9 cellular contexts compared by ENCODE assay signal in genomic region chrX:20116087-20116574, GRCh38. TPM values are rescaled to one million over a fixed set of nuclear protein-coding genes. Genes with fewer than 3 reads are reported as not detected.
A peak's percentile ranks its signal among the peaks of the same experiment; 100 is the strongest.
DNase-seq lines count a peak whose midpoint lies in the region; ATAC-seq and TF ChIP-seq lines count a peak whose summit lies in the region.
"Had no signal": no experiment of that assay in that cellular context is flagged by ENCODE, and none has a peak within 500 bp of the region (broad histone marks: within the 10 kb centered on the region; RNA-seq: fewer than 3 reads in every experiment).

No MANE protein-coding gene starts in this region.

- intact Hi-C loops in activated B cell treated with CpG ODN at 0.5 μM for 24 hours (cut with micrococcal nuclease) = no loop called here

- H3K36me3 Mint-ChIP-seq in activated B cell treated with CpG ODN at 0.5 μM for 24 hours (ENCODE audit: low read depth) = no peaks in the 10 kb centered on the region
- H3K36me3 Mint-ChIP-seq in stimulated activated naive B cell treated with anti-CD40 and anti-IgM and Interleukin-4, amounts not matched to agents 10 μg/mL and 1 μg/mL and 100 μg/mL, for 72 hours = no peaks in the 10 kb centered on the region
- no peaks in the 10 kb centered on the region for H3K36me3 Mint-ChIP-seq in activated T-helper 17 cell treated with anti-CD3 and anti-CD28 coated beads, Interleukin-2, amount 50 U/mL, for 72 hours (ENCODE audit: low read depth)

- no peaks in the 10 kb centered on the region for H3K36me3 ChIP-seq in iPS-20b (ENCODE audit: insufficient read depth, low read depth, low read length)
- H3K36me3 ChIP-seq: BLaER1 had no signal

- no peak for TF ChIP-seq CTCF in activated B cell treated with CpG ODN at 0.5 μM for 24 hours (IDR thresholded peaks at IDR 0.05)

- CTCF ChIA-PET in activated B cell treated with CpG ODN at 0.5 μM for 24 hours (lab: Charles Lee) = no interaction called here

- H3K27me3 ChIP-seq in iPS-20b (ENCODE audit: insufficient read depth, low read length) = peaks cover 34% of the 10 kb centered on the region
- H3K27me3 ChIP-seq: BLaER1 had no signal

- H3K27ac ChIP-seq in iPS-20b (ENCODE audit: low read length) = no peak overlapping the region
- H3K27ac ChIP-seq: BLaER1 had no signal

- peaks cover 4% of the 10 kb centered on the region for H3K4me1 Mint-ChIP-seq in activated B cell treated with CpG ODN at 0.5 μM for 24 hours
- peaks cover 2 to 6% of the 10 kb centered on the region in 2 donors for H3K4me1 Mint-ChIP-seq in stimulated activated naive B cell treated with anti-CD40 and anti-IgM and Interleukin-4, amounts not matched to agents 10 μg/mL and 1 μg/mL and 100 μg/mL, for 72 hours
- no peaks in the 10 kb centered on the region for H3K4me1 Mint-ChIP-seq in activated T-helper 17 cell treated with anti-CD3 and anti-CD28 coated beads, Interleukin-2, amount 50 U/mL, for 72 hours

- H3K9me3 Mint-ChIP-seq in activated B cell treated with CpG ODN at 0.5 μM for 24 hours = no peaks in the 10 kb centered on the region
- H3K9me3 Mint-ChIP-seq in stimulated activated naive B cell treated with anti-CD40 and anti-IgM and Interleukin-4, amounts not matched to agents 10 μg/mL and 1 μg/mL and 100 μg/mL, for 72 hours = no peaks in the 10 kb centered on the region
- H3K9me3 Mint-ChIP-seq in activated T-helper 17 cell treated with anti-CD3 and anti-CD28 coated beads, Interleukin-2, amount 50 U/mL, for 72 hours = no peaks in the 10 kb centered on the region

- H3K27me3 Mint-ChIP-seq in activated B cell treated with CpG ODN at 0.5 μM for 24 hours = peaks cover 8% of the 10 kb centered on the region
- H3K27me3 Mint-ChIP-seq in stimulated activated naive B cell treated with anti-CD40 and anti-IgM and Interleukin-4, amounts not matched to agents 10 μg/mL and 1 μg/mL and 100 μg/mL, for 72 hours = peaks cover 14 to 26% of the 10 kb centered on the region in 2 donors
- H3K27me3 Mint-ChIP-seq in activated T-helper 17 cell treated with anti-CD3 and anti-CD28 coated beads, Interleukin-2, amount 50 U/mL, for 72 hours = peaks cover 9% of the 10 kb centered on the region

- no peak overlapping the region for H3K9ac ChIP-seq in iPS-20b (ENCODE audit: low read depth, low read length)
- H3K9ac ChIP-seq: BLaER1 had no signal

- H3K4me3 Mint-ChIP-seq in activated B cell treated with CpG ODN at 0.5 μM for 24 hours = peak overlapping the region; percentile 32
- peak overlapping the region; percentile 57 to 62 for H3K4me3 Mint-ChIP-seq in stimulated activated naive B cell treated with anti-CD40 and anti-IgM and Interleukin-4, amounts not matched to agents 10 μg/mL and 1 μg/mL and 100 μg/mL, for 72 hours
- H3K4me3 Mint-ChIP-seq in activated T-helper 17 cell treated with anti-CD3 and anti-CD28 coated beads, Interleukin-2, amount 50 U/mL, for 72 hours = no peak overlapping the region

- no peaks in the 10 kb centered on the region for H3K9me3 ChIP-seq in iPS-20b (ENCODE audit: insufficient read depth, low read depth, low read length)

- DNase-seq in NCI-H82 (lab: John Stamatoyannopoulos, UW) (peak; percentile 14), NCI-H82 treated with DMSO at 0.1 percent for 48 hours (lab: John Stamatoyannopoulos, UW; ENCODE audit: unreplicated experiment) (no peak), activated B cell treated with CpG ODN at 0.5 μM for 24 hours (no peak), NCI-H128 (lab: John Stamatoyannopoulos, UW; ENCODE audit: unreplicated experiment) (no peak), occipital lobe (lab: John Stamatoyannopoulos, UW) (no peak)
- DNase-seq in stimulated activated naive B cell treated with anti-CD40 and anti-IgM and Interleukin-4, amounts not matched to agents 10 μg/mL and 1 μg/mL and 100 μg/mL, for 72 hours = no peak

- no peak overlapping the region for H3K27ac Mint-ChIP-seq in activated B cell treated with CpG ODN at 0.5 μM for 24 hours
- H3K27ac Mint-ChIP-seq in stimulated activated naive B cell treated with anti-CD40 and anti-IgM and Interleukin-4, amounts not matched to agents 10 μg/mL and 1 μg/mL and 100 μg/mL, for 72 hours = no peak overlapping the region
- H3K27ac Mint-ChIP-seq in activated T-helper 17 cell treated with anti-CD3 and anti-CD28 coated beads, Interleukin-2, amount 50 U/mL, for 72 hours = no peak overlapping the region

- POLR2A ChIA-PET in activated B cell treated with CpG ODN at 0.5 μM for 24 hours (lab: Charles Lee) = interaction anchor here (0.7 kb wide), 1 partner anchor 126 kb away, joined by 3 read pairs; no protein-coding TSS in a partner anchor

- peaks cover 3% of the 10 kb centered on the region; the same call in 1 of the 2 replicates for H3K4me1 ChIP-seq in iPS-20b (ENCODE audit: insufficient read depth, low read length)

- ATAC-seq in activated B cell treated with CpG ODN at 0.5 μM for 24 hours (ENCODE audit: low read depth) = no peak
- ATAC-seq in stimulated activated naive B cell treated with anti-CD40 and anti-IgM and Interleukin-4, amounts not matched to agents 10 μg/mL and 1 μg/mL and 100 μg/mL, for 72 hours (replicated peaks) = no peak
- ATAC-seq in activated T-helper 17 cell treated with anti-CD3 and anti-CD28 coated beads, Interleukin-2, amount 50 U/mL, for 72 hours (replicated peaks) = no peak

- H3K4me3 ChIP-seq in iPS-20b (ENCODE audit: low read length) = peak overlapping the region; percentile 50
- H3K4me3 ChIP-seq: BLaER1 had no signal

RNA-seq across cellular contexts. Expression of gene MAP7D2, which starts 0.6 kb away (rescaled TPM):
- total RNA-seq in activated B cell treated with CpG ODN at 0.5 μM for 24 hours = 0.16 and 0.32 TPM in 2 replicates
- total RNA-seq in activated T-helper 17 cell treated with anti-CD3 and anti-CD28 coated beads, Interleukin-2, amount 50 U/mL, for 72 hours = 1 to 10 TPM in 1 of 2 donors, under 1 TPM in 1; 0.22 to 1.2 TPM
- total RNA-seq in occipital lobe = 7.6 TPM

RNA-seq across cellular contexts. Expression of gene EIF1AX, which starts 25.5 kb away (rescaled TPM):
- 58.8 and 59.4 TPM in 2 replicates for total RNA-seq in activated B cell treated with CpG ODN at 0.5 μM for 24 hours
- total RNA-seq in activated T-helper 17 cell treated with anti-CD3 and anti-CD28 coated beads, Interleukin-2, amount 50 U/mL, for 72 hours = 100 to 1,000 TPM in 1 of 2 donors, 10 to 100 TPM in 1; 49.7 to 106 TPM
- 106 TPM for total RNA-seq in occipital lobe
